Comparison of ENCODE assay signal across 8 cellular contexts in genomic region chr7:101733713-101734475, GRCh38.
A peak's percentile ranks its signal among the peaks of the same experiment; 100 is the strongest.
DNase-seq lines count a peak whose midpoint lies in the region; ATAC-seq and TF ChIP-seq lines count a peak whose summit lies in the region.

No MANE protein-coding gene starts in this region.

- H3K4me1 ChIP-seq in stomach: peaks cover 0 to 27% (median 18%) of the 10 kb centered on the region in 4 donors

- H3K27me3 ChIP-seq in WERI-Rb-1 (ENCODE audit: insufficient read depth, low read depth, severe bottlenecking): no peaks in the 10 kb centered on the region
- no peaks in the 10 kb centered on the region for H3K27me3 ChIP-seq in stomach

- no peak for TF ChIP-seq CTCF in WERI-Rb-1 (IDR thresholded peaks at IDR 0.05; ENCODE audit: low read depth, low read length)
- TF ChIP-seq CTCF in stomach (IDR thresholded peaks at IDR 0.05): no peak

- no peak for TF ChIP-seq POLR2A in stomach (IDR thresholded peaks at IDR 0.05)

- TF ChIP-seq EP300 in stomach (IDR thresholded peaks at IDR 0.05): no peak

- H3K36me3 ChIP-seq in WERI-Rb-1 (no peaks in the 10 kb centered on the region), stomach (no peaks in the 10 kb centered on the region)

- WGBS in stomach, 5 donors: 15 to 29% (median 25%) methylated on average over 18 to 24 of the region's 24 CpGs

- no peaks in the 10 kb centered on the region for H3K9me3 ChIP-seq in WERI-Rb-1 (ENCODE audit: severe bottlenecking)
- H3K9me3 ChIP-seq in stomach: no peaks in the 10 kb centered on the region

- no peak for ATAC-seq in GM18520 (IDR thresholded peaks at IDR 0.05; ENCODE audit: unreplicated experiment)

- peak; percentile 64 for DNase-seq in COLO668 (lab: John Stamatoyannopoulos, UW; ENCODE audit: unreplicated experiment)
- peak; percentile 85 for DNase-seq in HuH-7.5 (ENCODE audit: low spot score)
- DNase-seq in WERI-Rb-1: peak; percentile 66
- peak; percentile 93 for DNase-seq in iPS-NIHi7 (ENCODE audit: extremely low spot score)
- peak; percentile 66 for DNase-seq in stomach
- DNase-seq in ureter (ENCODE audit: low spot score): no peak
- no peak for DNase-seq in occipital lobe (lab: John Stamatoyannopoulos, UW)

- H3K27ac ChIP-seq in WERI-Rb-1 (peak overlapping the region; percentile 37), stomach (peak overlapping the region in 4 of 5 donors; percentile 1 to 69 (median 62))

- intact Hi-C loops in stomach (cut with DNase I; ENCODE audit: low total_unique reads): no loop called here

- peak overlapping the region; percentile 30 for H3K4me3 ChIP-seq in WERI-Rb-1 (ENCODE audit: low read depth, low read length)
- peak overlapping the region; percentile 28 to 36 (median 31) for H3K4me3 ChIP-seq in stomach

Comparison
In these comparisons a context has a peak if more than half of its experiments do, and no peak if none do; other contexts are left out.
1. DNase-seq: peak in COLO668 (single experiment), HuH-7.5 (single experiment), WERI-Rb-1 (single experiment), iPS-NIHi7 (single experiment) and stomach (single experiment); none in ureter (single experiment) and occipital lobe (single experiment).